ENCODE assay signal across 9 cellular contexts in genomic region chr6:28474441-28475219, GRCh38. TPM values are rescaled to one million over a fixed set of nuclear protein-coding genes. Genes with fewer than 3 reads are reported as not detected.
A peak's percentile ranks its signal among the peaks of the same experiment; 100 is the strongest.
DNase-seq lines count a peak whose midpoint lies in the region; TF ChIP-seq lines count a peak whose summit lies in the region.
"Had no signal": no experiment of that assay in that cellular context is flagged by ENCODE, and none has a peak within 500 bp of the region (broad histone marks: within the 10 kb centered on the region; RNA-seq: fewer than 3 reads in every experiment).

No MANE protein-coding gene starts in this region.

- no peak overlapping the region for H4K8ac ChIP-seq in neuronal stem cell (ENCODE audit: low read depth, low read length)

- H3K18ac ChIP-seq in neuronal stem cell (ENCODE audit: low read length), result no peak overlapping the region

- intact Hi-C loops in PC-9 (cut with micrococcal nuclease; ENCODE audit: unreplicated experiment) (no loop called here), thyroid gland (cut with DNase I) (no loop called here)

- H3K4me3 ChIP-seq in PC-9 (peak overlapping the region; percentile 77), ectodermal cell (ENCODE audit: insufficient read depth, low read depth, low read length) (peak overlapping the region; percentile 71), neuronal stem cell (ENCODE audit: low read length in 2 of 2) (peak overlapping the region; percentile 50 to 79), thyroid gland (replicated peaks in 1 of 3) (no peak overlapping the region)

- POLR2A ChIA-PET in PC-9 (lab: Charles Lee; ENCODE audit: unreplicated experiment), result interaction anchor here (0.6 to 0.7 kb wide), 2 partner anchors 11 to 604 kb away, joined by 4 to 12 read pairs; no protein-coding TSS in a partner anchor

- DNase-seq in NOMO-1 (lab: John Stamatoyannopoulos, UW; ENCODE audit: unreplicated experiment in 2 of 2), result peak; percentile 18 to 32
- DNase-seq in NOMO-1 treated with dmso at 0.1 percent for 144 hours (lab: John Stamatoyannopoulos, UW; ENCODE audit: unreplicated experiment), result no peak
- peak; percentile 38 for DNase-seq in HPDE6-E6E7 (ENCODE audit: extremely low spot score)
- DNase-seq in PC-9, result peak; percentile 43 to 74
- peak; percentile 79 for DNase-seq in neuronal stem cell (ENCODE audit: low spot score)
- no peak for DNase-seq in substantia nigra (lab: John Stamatoyannopoulos, UW)
- no peak for DNase-seq in thyroid gland

- no peak overlapping the region for H3K23ac ChIP-seq in neuronal stem cell (ENCODE audit: low read depth, low read length, poor library complexity)

- H3K9me3 ChIP-seq in PC-9 (ENCODE audit: insufficient read depth, low read depth), result no peaks in the 10 kb centered on the region
- H3K9me3 ChIP-seq in ectodermal cell (ENCODE audit: control insufficient read depth, low read length), result no peaks in the 10 kb centered on the region
- no peaks in the 10 kb centered on the region for H3K9me3 ChIP-seq in neuronal stem cell (replicated peaks in 1 of 2; ENCODE audit: control insufficient read depth in 2 of 2, insufficient read depth in 1 of 2, low read depth in 1 of 2, low read length in 2 of 2)
- H3K9me3 ChIP-seq in thyroid gland, result no peaks in the 10 kb centered on the region

- H2AFZ ChIP-seq in PC-9, result peak overlapping the region; percentile 69
- peak overlapping the region; percentile 70 for H2AFZ ChIP-seq in neuronal stem cell (ENCODE audit: low read length)

- H3K4me2 ChIP-seq in PC-9, result peak overlapping the region; percentile 81
- H3K4me2 ChIP-seq in neuronal stem cell (ENCODE audit: insufficient read depth, low read length, poor library complexity, severe bottlenecking), result peak overlapping the region; percentile 60

- H2BK15ac ChIP-seq in neuronal stem cell (ENCODE audit: low read length), result no peak overlapping the region

- 2% methylated on average over 18 of the region's 18 CpGs for WGBS in ectodermal cell, 2 experiments
- WGBS in neuronal stem cell (ENCODE audit: extremely low coverage in 2 of 2, insufficient read length in 2 of 2, insufficient replicate concordance in 1 of 2), 2 donors, result no CpG with 5 or more reads among the region's 18 CpGs
- WGBS in thyroid gland, 2 donors, result 6 to 9% methylated on average over 18 of the region's 18 CpGs

- BruUV-seq in PC-9 (replicated peaks; lab: Mats Ljungman, UMichigan), result no TSS peak

- no peak overlapping the region for H2BK5ac ChIP-seq in neuronal stem cell (ENCODE audit: low read length)

- H3K27ac ChIP-seq in PC-9 (no peak overlapping the region), ectodermal cell (ENCODE audit: insufficient read depth, low read depth, low read length, poor library complexity, severe bottlenecking) (no peak overlapping the region), neuronal stem cell (replicated peaks; ENCODE audit: low read length) (no peak overlapping the region), substantia nigra (ENCODE audit: low read depth, low read length, poor library complexity, severe bottlenecking) (no peak overlapping the region), thyroid gland (no peak overlapping the region)

- H3K14ac ChIP-seq in neuronal stem cell (ENCODE audit: low read length), result no peak overlapping the region

- H3K4me1 ChIP-seq in PC-9 (replicated peaks; ENCODE audit: insufficient read depth), result no peaks in the 10 kb centered on the region
- H3K4me1 ChIP-seq in ectodermal cell (ENCODE audit: control insufficient read depth, insufficient read depth, low read length), result no peaks in the 10 kb centered on the region
- no peaks in the 10 kb centered on the region for H3K4me1 ChIP-seq in neuronal stem cell (ENCODE audit: control insufficient read depth in 2 of 2, insufficient read depth in 1 of 2, low read depth in 1 of 2, low read length in 2 of 2)
- no peaks in the 10 kb centered on the region for H3K4me1 ChIP-seq in thyroid gland

- H2BK120ac ChIP-seq in neuronal stem cell (ENCODE audit: low read depth, low read length), result no peak overlapping the region

- CTCF ChIA-PET in PC-9 (lab: Charles Lee), result no interaction called here

- peaks cover 10% of the 10 kb centered on the region; the same call in 1 of the 2 replicates for H3F3A ChIP-seq in PC-9 (ENCODE audit: insufficient read depth, low read depth)

- H4K20me1 ChIP-seq in PC-9 (ENCODE audit: insufficient read depth), result no peaks in the 10 kb centered on the region

- H3K9me2 ChIP-seq in PC-9 (ENCODE audit: insufficient read depth), result no peaks in the 10 kb centered on the region

- H3K4ac ChIP-seq in neuronal stem cell (ENCODE audit: low read length), result no peak overlapping the region

- TF ChIP-seq POLR2A in thyroid gland (IDR thresholded peaks at IDR 0.05), result no peak

- no peak overlapping the region for H3K9ac ChIP-seq in neuronal stem cell (ENCODE audit: low read depth, low read length, poor library complexity)

- no peaks in the 10 kb centered on the region for H3K79me2 ChIP-seq in PC-9 (ENCODE audit: low read depth)

- H3K27me3 ChIP-seq in PC-9 (ENCODE audit: insufficient read depth, low read depth), result no peaks in the 10 kb centered on the region
- peaks cover 8% of the 10 kb centered on the region for H3K27me3 ChIP-seq in ectodermal cell (ENCODE audit: control insufficient read depth, insufficient read depth, low read length, poor library complexity, severe bottlenecking)
- peaks cover 0 to 21% (median 0%) of the 10 kb centered on the region in 3 experiments for H3K27me3 ChIP-seq in neuronal stem cell (ENCODE audit: control insufficient read depth in 3 of 3, insufficient read depth in 3 of 3, low read depth in 1 of 3, low read length in 3 of 3)
- peaks cover 11% of the 10 kb centered on the region for H3K27me3 ChIP-seq in thyroid gland

- no peaks in the 10 kb centered on the region for H3K79me1 ChIP-seq in neuronal stem cell (ENCODE audit: low read depth, low read length)

- no peak overlapping the region for H4K91ac ChIP-seq in neuronal stem cell (ENCODE audit: low read depth, low read length, poor library complexity)

- H2BK12ac ChIP-seq in neuronal stem cell (ENCODE audit: low read length), result no peak overlapping the region

- no peak overlapping the region for H2AK5ac ChIP-seq in neuronal stem cell (ENCODE audit: low read depth, low read length)

- no peaks in the 10 kb centered on the region for H3K36me3 ChIP-seq in PC-9 (ENCODE audit: low read depth)
- H3K36me3 ChIP-seq in ectodermal cell (ENCODE audit: control insufficient read depth, insufficient read depth, low read length), result no peaks in the 10 kb centered on the region
- H3K36me3 ChIP-seq in neuronal stem cell (replicated peaks in 1 of 2; ENCODE audit: control insufficient read depth in 2 of 2, insufficient read depth in 2 of 2, low read length in 2 of 2), result no peaks in the 10 kb centered on the region
- H3K36me3 ChIP-seq in thyroid gland, result no peaks in the 10 kb centered on the region

- no peak for TF ChIP-seq CTCF in PC-9 (conservative IDR thresholded peaks at IDR 0.05)
- no peak for TF ChIP-seq CTCF in thyroid gland (IDR thresholded peaks at IDR 0.05)

RNA-seq across cellular contexts. Expression of gene ZSCAN23, which starts 31.3 kb away (rescaled TPM):
- total RNA-seq in PC-9 (2021), result 9.1 and 12.0 TPM in 2 replicates
- polyA plus RNA-seq in ectodermal cell (2013, experiment 1 of 4), result 15.4 TPM
- polyA plus RNA-seq in ectodermal cell (2013, experiment 2 of 4), result 16.3 TPM
- polyA plus RNA-seq in ectodermal cell (2013, experiment 3 of 4), result 9.7 TPM
- polyA plus RNA-seq in ectodermal cell (2013, experiment 4 of 4), result 12.5 TPM
- 4.9 TPM for polyA plus RNA-seq in neuronal stem cell (2013, experiment 1 of 2)
- polyA plus RNA-seq in neuronal stem cell (2013, experiment 2 of 2), result 3.7 TPM
- 1 to 10 TPM; 4.1 to 8.2 (median 6.6) TPM for total RNA-seq in thyroid gland
- polyA plus RNA-seq: CD4-positive, alpha-beta memory T cell had no signal

RNA-seq across cellular contexts. Expression of gene GPX6, which starts 41.0 kb away (rescaled TPM):
- not detected in 2 replicates for total RNA-seq in PC-9 (2021)
- polyA plus RNA-seq in ectodermal cell (2013, experiment 1 of 4), result not detected
- not detected for polyA plus RNA-seq in ectodermal cell (2013, experiment 2 of 4)
- polyA plus RNA-seq in ectodermal cell (2013, experiment 3 of 4), result not detected
- not detected for polyA plus RNA-seq in ectodermal cell (2013, experiment 4 of 4)
- polyA plus RNA-seq in neuronal stem cell (2013, experiment 1 of 2), result not detected
- not detected for polyA plus RNA-seq in neuronal stem cell (2013, experiment 2 of 2)
- not detected for total RNA-seq in thyroid gland
- total RNA-seq: CD4-positive, alpha-beta memory T cell had no signal
- polyA plus RNA-seq: CD4-positive, alpha-beta memory T cell had no signal

RNA-seq across cellular contexts. Expression of gene GPX5, which starts 51.1 kb away (rescaled TPM):
- total RNA-seq in PC-9 (2021) (not detected in 2 replicates), thyroid gland (not detected)
- polyA plus RNA-seq in ectodermal cell (2013, experiment 1 of 4), result not detected
- polyA plus RNA-seq in ectodermal cell (2013, experiment 2 of 4), result not detected
- polyA plus RNA-seq in ectodermal cell (2013, experiment 3 of 4), result not detected
- not detected for polyA plus RNA-seq in ectodermal cell (2013, experiment 4 of 4)
- polyA plus RNA-seq in neuronal stem cell (2013, experiment 1 of 2), result not detected
- not detected for polyA plus RNA-seq in neuronal stem cell (2013, experiment 2 of 2)
- total RNA-seq: CD4-positive, alpha-beta memory T cell had no signal
- polyA plus RNA-seq: CD4-positive, alpha-beta memory T cell had no signal

Comparison
In these comparisons a context has a peak if more than half of its experiments do, and no peak if none do; other contexts are left out.
1. DNase-seq: peak in NOMO-1 (2 of 2), HPDE6-E6E7 (single experiment), PC-9 (2 of 2) and neuronal stem cell (single experiment); none in NOMO-1 treated with dmso at 0.1 percent for 144 hours (single experiment), substantia nigra (0 of 49) and thyroid gland (0 of 2).
2. H3K4me3 ChIP-seq: peak in PC-9 (single experiment), ectodermal cell (single experiment) and neuronal stem cell (2 of 2); none in thyroid gland (0 of 3).